9 cellular contexts compared by ENCODE assay signal in the genomic region with DNA sequence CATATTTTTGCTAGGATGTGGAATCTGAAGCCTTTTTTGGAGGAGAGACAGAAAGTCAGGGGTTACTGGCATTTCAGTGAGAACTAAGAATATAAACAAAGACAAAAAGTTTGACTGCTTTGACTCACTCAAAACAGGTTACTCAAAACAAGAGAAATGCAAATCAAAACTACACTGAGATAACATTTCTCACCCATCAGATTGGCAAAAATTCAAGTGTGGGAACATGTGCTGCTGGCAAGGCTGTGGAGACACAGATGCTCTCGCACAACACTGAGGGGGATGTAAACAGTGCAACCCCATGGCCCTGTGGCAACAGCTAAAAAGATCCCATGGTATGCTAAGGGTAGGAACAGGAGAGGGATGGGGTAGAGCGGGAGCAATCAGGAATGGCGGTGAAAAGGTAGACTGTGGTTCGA.
DNase-seq lines count a peak whose midpoint lies in the region; ATAC-seq, FAIRE-seq and TF ChIP-seq lines count a peak whose summit lies in the region.
"Had no signal": no experiment of that assay in that cellular context is flagged by ENCODE, and none has a peak within 500 bp of the region (broad histone marks: within the 10 kb centered on the region; RNA-seq: fewer than 3 reads in every experiment).

No MANE protein-coding gene starts in this region.

- no peaks in the 10 kb centered on the region for H3K27me3 Mint-ChIP-seq in endothelial cell (ENCODE audit: unreplicated experiment)

- WGBS in tibial nerve, 2 donors, result 82 to 88% methylated on average over 4 of the region's 4 CpGs

- TF ChIP-seq POLR2A in GM12892 (IDR thresholded peaks at IDR 0.05; ENCODE audit: low read depth, low read length), result no peak
- no peak for TF ChIP-seq POLR2A in tibial nerve (IDR thresholded peaks at IDR 0.05)
- TF ChIP-seq POLR2A in Peyer's patch (IDR thresholded peaks at IDR 0.05), result no peak

- no peaks in the 10 kb centered on the region for H3K9me3 ChIP-seq in tibial nerve
- no peaks in the 10 kb centered on the region for H3K9me3 ChIP-seq in Peyer's patch

- H3K36me3 ChIP-seq in tibial nerve (no peaks in the 10 kb centered on the region), Peyer's patch (no peaks in the 10 kb centered on the region)

- no peak overlapping the region for H3K4me3 Mint-ChIP-seq in endothelial cell (ENCODE audit: unreplicated experiment)

- no peaks in the 10 kb centered on the region for H3K4me1 Mint-ChIP-seq in endothelial cell (ENCODE audit: unreplicated experiment)

- H3K4me3 ChIP-seq in tibial nerve (no peak overlapping the region), Peyer's patch (no peak overlapping the region)

- H3K27me3 ChIP-seq in tibial nerve (no peaks in the 10 kb centered on the region), Peyer's patch (no peaks in the 10 kb centered on the region)

- ATAC-seq in HG03378 (IDR thresholded peaks at IDR 0.05; ENCODE audit: unreplicated experiment), result peak; percentile 77

- no peaks in the 10 kb centered on the region for H3K9me3 Mint-ChIP-seq in endothelial cell (ENCODE audit: unreplicated experiment)

- H3K27ac Mint-ChIP-seq in endothelial cell (ENCODE audit: unreplicated experiment), result no peak overlapping the region

- TF ChIP-seq EP300 in tibial nerve (IDR thresholded peaks at IDR 0.05), result no peak

- H3K4me1 ChIP-seq in tibial nerve (peaks cover 0 to 3% (median 0%) of the 10 kb centered on the region in 4 donors), Peyer's patch (no peaks in the 10 kb centered on the region)

- H3K27ac ChIP-seq in tibial nerve, result no peak overlapping the region
- no peak overlapping the region for H3K27ac ChIP-seq in Peyer's patch
- H3K27ac ChIP-seq: epithelial cell of prostate had no signal

- DNase-seq in GM12892 (ENCODE audit: insufficient read length) (peak; percentile 17), GM20000 (ENCODE audit: low spot score) (peak; percentile 57), dermis blood vessel endothelial cell (peak; percentile 16), SIG-M5 treated with dmso at 0.1 percent for 504 hours (lab: John Stamatoyannopoulos, UW; ENCODE audit: unreplicated experiment) (no peak), endothelial cell (ENCODE audit: low spot score) (no peak), tibial nerve (ENCODE audit: low spot score in 2 of 2) (no peak), Peyer's patch (no peak)

- no peaks in the 10 kb centered on the region for H3K36me3 Mint-ChIP-seq in endothelial cell (ENCODE audit: low read depth, unreplicated experiment)

- FAIRE-seq in GM12892 (lab: Jason Lieb, UNC), result peak; percentile 91

- TF ChIP-seq CTCF in GM20000 (IDR thresholded peaks at IDR 0.05; ENCODE audit: extremely low read depth, missing control alignments) (no peak), endothelial cell (IDR thresholded peaks at IDR 0.05; ENCODE audit: unreplicated experiment) (no peak), tibial nerve (IDR thresholded peaks at IDR 0.05) (no peak), Peyer's patch (IDR thresholded peaks at IDR 0.05) (no peak)

Comparison
In these comparisons a context has a peak if more than half of its experiments do, and no peak if none do; other contexts are left out.
1. DNase-seq: peak in GM12892 (single experiment), GM20000 (single experiment) and dermis blood vessel endothelial cell (single experiment); none in SIG-M5 treated with dmso at 0.1 percent for 504 hours (single experiment), endothelial cell (single experiment), tibial nerve (0 of 2) and Peyer's patch (0 of 3).